In genomic region chr3:39126532-39127071, GRCh38 we compare ENCODE assay signal across 8 cellular contexts. TPM values are rescaled to one million over a fixed set of nuclear protein-coding genes. Genes with fewer than 3 reads are reported as not detected.
DNase-seq lines count a peak whose midpoint lies in the region; ATAC-seq and TF ChIP-seq lines count a peak whose summit lies in the region.

No MANE protein-coding gene starts in this region.

- no peak overlapping the region for H3K9ac ChIP-seq in mammary epithelial cell (ENCODE audit: insufficient read depth, low read length)

- TF ChIP-seq POLR2A in right lobe of liver (IDR thresholded peaks at IDR 0.05): no peak

- dilution Hi-C loops in mammary epithelial cell (cut with HindIII; ENCODE audit: low sequenced_read_pairs): no loop called here

- no TSS peak for BruUV-seq in mammary epithelial cell (replicated peaks; lab: Mats Ljungman, UMichigan)

- ATAC-seq in Right ventricle myocardium superior (ENCODE audit: poor library complexity) (peak; percentile 85), Right ventricle myocardium inferior (no peak), right lobe of liver (peak; percentile 69 to 75 (median 74)), aorta (ENCODE audit: low FRiP score) (peak; percentile 67), HG03571 (IDR thresholded peaks at IDR 0.05; ENCODE audit: unreplicated experiment) (no peak)

- no peak for DNase-seq in Right ventricle myocardium superior
- no peak for DNase-seq in Right ventricle myocardium inferior (ENCODE audit: missing footprints)
- DNase-seq in NOMO-1 treated with DMSO at 0.1 percent for 48 hours (lab: John Stamatoyannopoulos, UW; ENCODE audit: unreplicated experiment): peak; percentile 63
- DNase-seq in mammary epithelial cell: peak; percentile 24
- DNase-seq in right lobe of liver: peak in 1 of 3 donors; percentile 30
- DNase-seq in aorta: no peak
- DNase-seq in COR-L47 (lab: John Stamatoyannopoulos, UW): no peak

- H3K9me3 ChIP-seq in mammary epithelial cell (replicated peaks; ENCODE audit: insufficient read depth, low read length) (no peaks in the 10 kb centered on the region), right lobe of liver (no peaks in the 10 kb centered on the region), aorta (ENCODE audit: control insufficient read depth, low read length) (no peaks in the 10 kb centered on the region)

- H3K27ac ChIP-seq in mammary epithelial cell (ENCODE audit: insufficient read depth, low read depth, low read length) (no peak overlapping the region), right lobe of liver (no peak overlapping the region), aorta (ENCODE audit: low read depth in 1 of 2, low read length in 2 of 2) (peak overlapping the region in 1 of 2 donors; percentile 8)

- intact Hi-C loops in Right ventricle myocardium superior (cut with DNase I): loop anchor here (2.0 kb wide), 1 partner anchor 158 kb away; no protein-coding TSS in a partner anchor
- intact Hi-C loops in Right ventricle myocardium inferior (cut with DNase I): loop anchor here (1.0 to 5.0 kb wide), 3 partner anchors 66 to 166 kb away; partner anchors contain the start of gene XIRP1
- intact Hi-C loops in mammary epithelial cell (cut with micrococcal nuclease): loop anchor here (1.0 kb wide), 2 partner anchors 135 to 162 kb away; no protein-coding TSS in a partner anchor
- intact Hi-C loops in right lobe of liver (cut with DNase I): loop anchor here in 1 of 2 donors (10.0 kb wide), 1 partner anchor 158 kb away; the partner anchor contains the start of gene CX3CR1
- intact Hi-C loops in aorta (cut with DNase I): loop anchor here in 1 of 2 donors (5.0 kb wide), 1 partner anchor 66 kb away; the partner anchor contains the start of gene XIRP1

- no peak overlapping the region for H2AFZ ChIP-seq in mammary epithelial cell (ENCODE audit: low read depth, low read length)

- H3K4me1 ChIP-seq in mammary epithelial cell (ENCODE audit: insufficient read depth, low read length): peaks cover 14% of the 10 kb centered on the region
- H3K4me1 ChIP-seq in right lobe of liver: peaks cover 0 to 6% (median 2%) of the 10 kb centered on the region in 4 donors
- H3K4me1 ChIP-seq in aorta (ENCODE audit: control insufficient read depth in 1 of 2, insufficient read depth in 2 of 2, low read length in 2 of 2): no peaks in the 10 kb centered on the region

- H3K4me3 ChIP-seq in mammary epithelial cell (replicated peaks in 1 of 3; ENCODE audit: insufficient read depth in 1 of 3, low read depth in 2 of 3, low read length in 3 of 3) (no peak overlapping the region), right lobe of liver (no peak overlapping the region), aorta (ENCODE audit: low read length in 2 of 2) (no peak overlapping the region)

- peak; percentile 28 to 67 for TF ChIP-seq CTCF in mammary epithelial cell (conservative IDR thresholded peaks at IDR 0.05 in 1 of 2, IDR thresholded peaks at IDR 0.05 in 1 of 2; ENCODE audit: extremely low read depth in 1 of 2, insufficient read depth in 1 of 2, low read depth in 1 of 2, low read length in 2 of 2)
- peak; percentile 31 to 47 (median 40) for TF ChIP-seq CTCF in right lobe of liver (IDR thresholded peaks at IDR 0.05)

- no peak overlapping the region for H3K4me2 ChIP-seq in mammary epithelial cell (ENCODE audit: insufficient read depth, low read depth, low read length)

- H3K36me3 ChIP-seq in mammary epithelial cell (ENCODE audit: insufficient read depth, low read length): no peaks in the 10 kb centered on the region
- H3K36me3 ChIP-seq in right lobe of liver: no peaks in the 10 kb centered on the region
- H3K36me3 ChIP-seq in aorta (ENCODE audit: control insufficient read depth in 1 of 2, insufficient read depth in 2 of 2, low read length in 1 of 2): no peaks in the 10 kb centered on the region

- in situ Hi-C loops in mammary epithelial cell (cut with MboI; ENCODE audit: low sequenced_read_pairs in 2 of 2): no loop called here

- H4K20me1 ChIP-seq in mammary epithelial cell (ENCODE audit: insufficient read depth, low read length): no peaks in the 10 kb centered on the region

- CTCF ChIA-PET in mammary epithelial cell (lab: Charles Lee; ENCODE audit: low non-redundant PET): interaction anchor here (0.6 to 1.2 kb wide), 2 partner anchors 152 to 162 kb away, joined by 3 to 7 read pairs; no protein-coding TSS in a partner anchor

- H3K27me3 ChIP-seq in mammary epithelial cell (ENCODE audit: insufficient read depth, low read length) (no peaks in the 10 kb centered on the region), right lobe of liver (no peaks in the 10 kb centered on the region), aorta (ENCODE audit: control insufficient read depth in 1 of 2, insufficient read depth in 2 of 2, low read length in 1 of 2) (no peaks in the 10 kb centered on the region)

- H3K79me2 ChIP-seq in mammary epithelial cell (ENCODE audit: insufficient read depth, low read length): no peaks in the 10 kb centered on the region

- WGBS in mammary epithelial cell (ENCODE audit: low coverage, missing lambda C conversion rate): 61% methylated on average over 6 of the region's 6 CpGs
- WGBS in right lobe of liver (ENCODE audit: insufficient coverage, low coverage, low lambda C conversion rate, missing lambda C conversion rate): 35% methylated on average over 5 of the region's 6 CpGs
- WGBS in aorta, 2 donors: 50% methylated on average over 6 of the region's 6 CpGs

RNA-seq across cellular contexts. Expression of gene TTC21A, which starts 19.1 kb away (rescaled TPM):
- total RNA-seq in Right ventricle myocardium superior (2.0 TPM), Right ventricle myocardium inferior (1.2 TPM), mammary epithelial cell (1 to 10 TPM; 5.2 to 5.7 TPM), right lobe of liver (1 to 10 TPM; 1.4 to 3.5 (median 2.5) TPM), aorta (10 to 100 TPM in 1 of 2 donors, 1 to 10 TPM in 1; 3.6 to 11.6 TPM)
- polyA plus RNA-seq in mammary epithelial cell (1.3 TPM), aorta (10 to 100 TPM in 1 of 2 donors, 1 to 10 TPM in 1; 1.8 to 15.0 TPM)
- polyA minus RNA-seq in mammary epithelial cell: not detected

RNA-seq across cellular contexts. Expression of gene GORASP1, which starts 19.2 kb away (rescaled TPM):
- total RNA-seq in Right ventricle myocardium superior: 48.4 TPM
- 45.6 TPM for total RNA-seq in Right ventricle myocardium inferior
- 10 to 100 TPM; 47.0 to 51.3 TPM for total RNA-seq in mammary epithelial cell
- 37.7 TPM for polyA plus RNA-seq in mammary epithelial cell
- polyA minus RNA-seq in mammary epithelial cell: 73.7 TPM
- total RNA-seq in right lobe of liver: 10 to 100 TPM; 27.8 to 35.5 (median 33.1) TPM
- total RNA-seq in aorta: 10 to 100 TPM; 52.3 to 62.2 TPM
- polyA plus RNA-seq in aorta: 10 to 100 TPM; 14.7 to 66.3 TPM

RNA-seq across cellular contexts. Expression of gene CSRNP1, which starts 26.8 kb away (rescaled TPM):
- total RNA-seq in Right ventricle myocardium superior (11.4 TPM), Right ventricle myocardium inferior (12.9 TPM), mammary epithelial cell (1 to 10 TPM; 6.5 to 9.6 TPM), right lobe of liver (10 to 100 TPM in 5 of 6 experiments, 1 to 10 TPM in 1; 6.7 to 43.4 (median 17.4) TPM), aorta (100 to 1,000 TPM in 1 of 2 donors, 10 to 100 TPM in 1; 41.9 to 117 TPM)
- polyA plus RNA-seq in mammary epithelial cell (8.4 TPM), aorta (10 to 100 TPM; 15.8 to 27.3 TPM)
- polyA minus RNA-seq in mammary epithelial cell: 22.2 TPM

Comparison
In these comparisons a context has a peak if more than half of its experiments do, and no peak if none do; other contexts are left out.
1. ATAC-seq: peak in Right ventricle myocardium superior (single experiment), right lobe of liver (4 of 4) and aorta (single experiment); none in Right ventricle myocardium inferior (single experiment) and HG03571 (single experiment).
2. DNase-seq: peak in NOMO-1 treated with DMSO at 0.1 percent for 48 hours (single experiment) and mammary epithelial cell (single experiment); none in Right ventricle myocardium superior (single experiment), Right ventricle myocardium inferior (single experiment), aorta (0 of 2) and COR-L47 (single experiment).